ENCODE assay signal across 1 cellular context in genomic region chr14:50560929-50561280, GRCh38.
A peak's percentile ranks its signal among the peaks of the same experiment; 100 is the strongest.
TF ChIP-seq lines count a peak whose summit lies in the region.

No MANE protein-coding gene starts in this region.

TF ChIP-seq in HEK293, 187 proteins besides CTCF, POLR2A, EP300 and RAD21 (continued from another document):
- TF ChIP-seq SALL2 (tag by site-specific recombination; IDR thresholded peaks at IDR 0.05; ENCODE audit: borderline replicate concordance) (no peak), ZSCAN18 (tag by site-specific recombination; IDR thresholded peaks at IDR 0.05) (no peak), ZFHX2 (tag by site-specific recombination; conservative IDR thresholded peaks at IDR 0.05) (peak; percentile 76), ZNF18 (tag by site-specific recombination; IDR thresholded peaks at IDR 0.05) (peak; percentile 98), ZNF658 (tag by site-specific recombination; IDR thresholded peaks at IDR 0.05) (no peak), ZNF561 (tag by site-specific recombination; IDR thresholded peaks at IDR 0.05; ENCODE audit: borderline replicate concordance) (no peak), ZBTB17 (tag by site-specific recombination; IDR thresholded peaks at IDR 0.05) (0 out of 2 replicates have a peak, but pooled peaks have one; percentile 17), KLF17 (tag by site-specific recombination; IDR thresholded peaks at IDR 0.05) (no peak), ZBTB11 (tag by site-specific recombination; conservative IDR thresholded peaks at IDR 0.05; ENCODE audit: low read depth) (no peak), ZNF654 (tag by site-specific recombination; IDR thresholded peaks at IDR 0.05; ENCODE audit: low read depth) (no peak), INSM2 (tag by site-specific recombination; IDR thresholded peaks at IDR 0.05) (no peak), ZNF433 (tag by site-specific recombination; IDR thresholded peaks at IDR 0.05; ENCODE audit: low read depth) (no peak), KLF9 (tag by site-specific recombination; IDR thresholded peaks at IDR 0.05; ENCODE audit: low read depth) (peak; percentile 72), SCRT2 (tag by site-specific recombination; IDR thresholded peaks at IDR 0.05) (no peak), KLF8 (tag by site-specific recombination; IDR thresholded peaks at IDR 0.05) (peak; percentile 34; the same call in 1 of the 2 replicates), ELK4 (IDR thresholded peaks at IDR 0.05; ENCODE audit: borderline replicate concordance, low read depth, low read length) (no peak), ZNF488 (tag by site-specific recombination; IDR thresholded peaks at IDR 0.05) (no peak), ZNF354C (tag by site-specific recombination; IDR thresholded peaks at IDR 0.05; ENCODE audit: borderline replicate concordance, low read depth) (no peak), ZNF366 (tag by site-specific recombination; conservative IDR thresholded peaks at IDR 0.05) (peak; percentile 46; the same call in 1 of the 2 replicates), ZNF341 (tag by site-specific recombination; IDR thresholded peaks at IDR 0.05; ENCODE audit: low read depth) (no peak)
